ENCODE assay signal across 18 cellular contexts in genomic region chr22:19097518-19097917, GRCh38. TPM values are rescaled to one million over a fixed set of nuclear protein-coding genes. Genes with fewer than 3 reads are reported as not detected.
DNase-seq lines count a peak whose midpoint lies in the region; ATAC-seq, FAIRE-seq and TF ChIP-seq lines count a peak whose summit lies in the region.
"Had no signal": no experiment of that assay in that cellular context is flagged by ENCODE, and none has a peak within 500 bp of the region (broad histone marks: within the 10 kb centered on the region; RNA-seq: fewer than 3 reads in every experiment).

No MANE protein-coding gene starts in this region.

- H3K4me1 Mint-ChIP-seq in GM23338: peaks cover 2% of the 10 kb centered on the region; the same call in 1 of the 3 replicates
- H3K4me1 Mint-ChIP-seq in brain: peaks cover 20% of the 10 kb centered on the region
- H3K4me1 Mint-ChIP-seq in neural crest cell: peaks cover 12% of the 10 kb centered on the region

- H3K27ac Mint-ChIP-seq in GM23338: no peak overlapping the region
- H3K27ac Mint-ChIP-seq in brain: peak overlapping the region in 4 of 5 experiments; percentile 46 to 92 (median 72)
- peak overlapping the region; percentile 50 for H3K27ac Mint-ChIP-seq in neural crest cell (ENCODE audit: unreplicated experiment)

- peaks cover 24 to 70% (median 59%) of the 10 kb centered on the region in 11 experiments; a peak in 17 of 22 replicates for H4K20me1 ChIP-seq in BLaER1 treated with 17β-estradiol and CSF1 and Interleukin-3, amounts not matched to agents 10 nM and 100 nM
- H4K20me1 ChIP-seq in GM23338 (replicated peaks; ENCODE audit: insufficient read depth): peaks cover 34% of the 10 kb centered on the region

- no peaks in the 10 kb centered on the region for H3K27me3 ChIP-seq in BLaER1 treated with 17β-estradiol and CSF1 and Interleukin-3, amounts not matched to agents 10 nM and 100 nM
- no peaks in the 10 kb centered on the region for H3K27me3 ChIP-seq in GM23338 (ENCODE audit: insufficient read depth)
- H3K27me3 ChIP-seq: foreskin keratinocyte, stomach had no signal

- H3K4me2 ChIP-seq in BLaER1 treated with 17β-estradiol and CSF1 and Interleukin-3, amounts not matched to agents 10 nM and 100 nM: 0 out of 22 replicates have a peak overlapping the region, but pooled peaks of 2 of the 11 experiments have one; percentile 16 to 17
- H3K4me2 ChIP-seq in GM23338: no peak overlapping the region

- ATAC-seq in GM23338: no peak
- ATAC-seq: foreskin keratinocyte had no signal

- H3K9ac ChIP-seq in BLaER1 treated with 17β-estradiol and CSF1 and Interleukin-3, amounts not matched to agents 10 nM and 100 nM: no peak overlapping the region

- TF ChIP-seq CTCF in GM23338 (conservative IDR thresholded peaks at IDR 0.05; ENCODE audit: low read depth in 2 of 2) (no peak), brain (conservative IDR thresholded peaks at IDR 0.05) (no peak), neural crest cell (conservative IDR thresholded peaks at IDR 0.05) (no peak)

- H3K27ac ChIP-seq in BLaER1 treated with 17β-estradiol and CSF1 and Interleukin-3, amounts not matched to agents 10 nM and 100 nM: peak overlapping the region in 6 of 11 experiments; percentile 9 to 34 (median 24); a peak in 7 of 22 replicates
- 0 out of 2 replicates have a peak overlapping the region, but pooled peaks have one; percentile 32 for H3K27ac ChIP-seq in GM23338 (ENCODE audit: low read depth)
- H3K27ac ChIP-seq: foreskin keratinocyte, left ventricle myocardium inferior, prostate gland, stomach had no signal

- H3K9me2 ChIP-seq in GM23338 (ENCODE audit: insufficient read depth): no peaks in the 10 kb centered on the region

- peaks cover 0 to 16% (median 4%) of the 10 kb centered on the region in 11 experiments; a peak in 3 of 22 replicates for H3K9me3 ChIP-seq in BLaER1 treated with 17β-estradiol and CSF1 and Interleukin-3, amounts not matched to agents 10 nM and 100 nM (replicated peaks in 1 of 11)
- H3K9me3 ChIP-seq: left ventricle myocardium inferior, prostate gland, stomach had no signal

- no peak overlapping the region for H3K4me3 Mint-ChIP-seq in GM23338
- H3K4me3 Mint-ChIP-seq in brain: no peak overlapping the region
- H3K4me3 Mint-ChIP-seq in neural crest cell: no peak overlapping the region

- no peak for FAIRE-seq in H54 (lab: Jason Lieb, UNC)

- H3K27me3 Mint-ChIP-seq in GM23338 (ENCODE audit: insufficient read depth, low read depth, poor library complexity) (peaks cover 1% of the 10 kb centered on the region), brain (no peaks in the 10 kb centered on the region), neural crest cell (ENCODE audit: low read depth) (no peaks in the 10 kb centered on the region)

- H3K4me3 ChIP-seq in BLaER1 treated with 17β-estradiol and CSF1 and Interleukin-3, amounts not matched to agents 10 nM and 100 nM: no peak overlapping the region
- H3K4me3 ChIP-seq in GM23338: no peak overlapping the region
- H3K4me3 ChIP-seq: left ventricle myocardium inferior, prostate gland, stomach had no signal

- H3K36me3 Mint-ChIP-seq in GM23338 (ENCODE audit: low read depth) (no peaks in the 10 kb centered on the region; the same call in 1 of the 3 replicates), brain (peaks cover 79% of the 10 kb centered on the region), neural crest cell (ENCODE audit: low read depth) (peaks cover 8% of the 10 kb centered on the region)

- no peaks in the 10 kb centered on the region for H3F3A ChIP-seq in GM23338 (replicated peaks; ENCODE audit: low read depth)

- H3K4me1 ChIP-seq in BLaER1 treated with 17β-estradiol and CSF1 and Interleukin-3, amounts not matched to agents 10 nM and 100 nM: peaks cover 6 to 30% (median 8%) of the 10 kb centered on the region in 10 experiments; a peak in 18 of 20 replicates
- no peaks in the 10 kb centered on the region for H3K4me1 ChIP-seq in GM23338 (ENCODE audit: insufficient read depth)
- H3K4me1 ChIP-seq: prostate gland had no signal

- TF ChIP-seq POLR2A in H54 (IDR thresholded peaks at IDR 0.05; ENCODE audit: low read depth, low read length): no peak

- H3K36me3 ChIP-seq in BLaER1 treated with 17β-estradiol and CSF1 and Interleukin-3, amounts not matched to agents 10 nM and 100 nM: peaks cover 33 to 83% (median 65%) of the 10 kb centered on the region in 11 experiments
- no peaks in the 10 kb centered on the region for H3K36me3 ChIP-seq in GM23338 (ENCODE audit: insufficient read depth)
- H3K36me3 ChIP-seq: prostate gland had no signal

- H3K9me3 Mint-ChIP-seq in GM23338 (no peaks in the 10 kb centered on the region), brain (peaks cover 0 to 7% (median 3%) of the 10 kb centered on the region in 5 experiments), neural crest cell (no peaks in the 10 kb centered on the region)

- peaks cover 96% of the 10 kb centered on the region for H3K79me2 ChIP-seq in GM23338 (replicated peaks; ENCODE audit: insufficient read depth)

- DNase-seq in GM23338 (ENCODE audit: low spot score) (no peak), neural crest cell (ENCODE audit: low read depth, low spot score) (no peak), H54 (ENCODE audit: insufficient read length, low spot score) (no peak), posterior cingulate gyrus (no peak), SKM-1 treated with dmso at 0.1 percent for 144 hours (lab: John Stamatoyannopoulos, UW; ENCODE audit: unreplicated experiment) (no peak), NCI-H1436 (lab: John Stamatoyannopoulos, UW) (no peak)
- DNase-seq: activated CD4-positive, alpha-beta T cell treated with anti-CD3 and anti-CD28 coated beads, Interleukin-2, amount 50 U/mL, for 48 hours; foreskin keratinocyte; left ventricle myocardium inferior; NCI-H1694 treated with DMSO at 0.1 percent for 48 hours; RPMI8226; stimulated activated CD4-positive, alpha-beta T cell treated with anti-CD3 and anti-CD28 coated beads, Interleukin-15, amount 100 ng/mL, for 24 hours; stomach had no signal

- intact Hi-C loops in posterior cingulate gyrus (cut with DNase I): no loop called here

- no peak overlapping the region for H2AFZ ChIP-seq in GM23338

TF ChIP-seq in GM23338, 12 proteins besides CTCF, POLR2A, EP300 and RAD21 (continues in another document):
- TF ChIP-seq REST (IDR thresholded peaks at IDR 0.05; ENCODE audit: unreplicated experiment) (no peak), POLR2AphosphoS5 (IDR thresholded peaks at IDR 0.05; ENCODE audit: low read depth) (no peak), EZH2phosphoT487 (IDR thresholded peaks at IDR 0.05; ENCODE audit: unreplicated experiment) (no peak), ZNF331 (CRISPR knock-in tag; IDR thresholded peaks at IDR 0.05; ENCODE audit: low read depth) (no peak), NANOG (IDR thresholded peaks at IDR 0.05; ENCODE audit: borderline replicate concordance) (no peak), ZNF114 (CRISPR knock-in tag; IDR thresholded peaks at IDR 0.05) (no peak)

RNA-seq across cellular contexts. Expression of gene DGCR2, which starts 24.7 kb away (rescaled TPM):
- 59.3 and 83.0 TPM in 2 replicates for total RNA-seq in GM23338 (2014; rRNA removed; shearing (Covaris generic))
- polyA plus RNA-seq in GM23338 (2016; fragmentation: Nextera tagmentation; extraction: Ambion mirVana) (18.5 and 21.0 TPM in 2 replicates), brain (ENCODE audit: insufficient read depth, low read depth, low replicate concordance) (67.4 TPM)
- 83.6 and 91.6 TPM in 2 replicates for total RNA-seq in neural crest cell

RNA-seq across cellular contexts. Expression of gene TSSK2, which starts 33.6 kb away (rescaled TPM):
- not detected in 2 replicates for total RNA-seq in GM23338 (2014; rRNA removed; shearing (Covaris generic))
- not detected in 2 replicates for polyA plus RNA-seq in GM23338 (2016; fragmentation: Nextera tagmentation; extraction: Ambion mirVana)
- polyA plus RNA-seq in brain (ENCODE audit: insufficient read depth, low read depth, low replicate concordance): not detected
- not detected in 2 replicates for total RNA-seq in neural crest cell
- total RNA-seq: foreskin keratinocyte, HT1080, left ventricle myocardium inferior, myocyte, stomach had no signal
- polyA plus RNA-seq: foreskin keratinocyte had no signal

RNA-seq across cellular contexts. Expression of gene ESS2, which starts 46.9 kb away (rescaled TPM):
- total RNA-seq in GM23338 (2014; rRNA removed; shearing (Covaris generic)): 18.4 and 21.6 TPM in 2 replicates
- 12.3 and 15.2 TPM in 2 replicates for polyA plus RNA-seq in GM23338 (2016; fragmentation: Nextera tagmentation; extraction: Ambion mirVana)
- polyA plus RNA-seq in brain (ENCODE audit: insufficient read depth, low read depth, low replicate concordance): 30.4 TPM
- total RNA-seq in neural crest cell: 22.7 and 23.5 TPM in 2 replicates

RNA-seq across cellular contexts. Expression of gene GSC2, which starts 52.6 kb away (rescaled TPM):
- not detected in 2 replicates for total RNA-seq in GM23338 (2014; rRNA removed; shearing (Covaris generic))
- polyA plus RNA-seq in GM23338 (2016; fragmentation: Nextera tagmentation; extraction: Ambion mirVana): not detected in 2 replicates
- polyA plus RNA-seq in brain (ENCODE audit: insufficient read depth, low read depth, low replicate concordance): not detected
- not detected in 2 replicates for total RNA-seq in neural crest cell
- total RNA-seq: foreskin keratinocyte, HT1080, left ventricle myocardium inferior, myocyte, stomach had no signal
- polyA plus RNA-seq: foreskin keratinocyte, stomach had no signal
